ENCODE assay signal across 8 cellular contexts in genomic region chr2:27123302-27124150, GRCh38. TPM values are rescaled to one million over a fixed set of nuclear protein-coding genes. Genes with fewer than 3 reads are reported as not detected.
A peak's percentile ranks its signal among the peaks of the same experiment; 100 is the strongest.
DNase-seq lines count a peak whose midpoint lies in the region; ATAC-seq and TF ChIP-seq lines count a peak whose summit lies in the region.

Gene ABHD1, plus strand, starts transcription at chr2:27123815. Its CDS starts 134 bp downstream, at chr2:27123949.

- H3K27me3 ChIP-seq in breast epithelium: peaks cover 0 to 5% of the 10 kb centered on the region in 2 donors
- H3K27me3 ChIP-seq in smooth muscle cell (ENCODE audit: low read depth): peaks cover 47% of the 10 kb centered on the region

- H3K4me1 Mint-ChIP-seq in immature natural killer cell: peaks cover 21 to 22% of the 10 kb centered on the region in 2 donors

- H3K4me3 ChIP-seq in WI38 (ENCODE audit: low read depth, low read length) (peak within 1 kb of the TSS; percentile 53), breast epithelium (peak within 1 kb of the TSS; percentile 57 to 69 (median 67)), smooth muscle cell (peak within 1 kb of the TSS; percentile 63)

- DNase-seq in DMS53 treated with DMSO at 0.1 percent for 48 hours (lab: John Stamatoyannopoulos, UW; ENCODE audit: unreplicated experiment): peak; percentile 35
- DNase-seq in breast epithelium (ENCODE audit: low spot score in 2 of 2): no peak
- DNase-seq in immature natural killer cell: peak; percentile 72 to 77 (median 74)
- DNase-seq in smooth muscle cell (lab: John Stamatoyannopoulos, UW; ENCODE audit: unreplicated experiment): no peak
- no peak for DNase-seq in foreskin melanocyte

- peaks cover 7 to 11% (median 10%) of the 10 kb centered on the region in 3 donors for H3K27me3 Mint-ChIP-seq in immature natural killer cell (ENCODE audit: low read depth in 3 of 3)

- H3K36me3 ChIP-seq in breast epithelium (no peaks in the 10 kb centered on the region), smooth muscle cell (ENCODE audit: low read depth) (no peaks in the 10 kb centered on the region)

- peak within 1 kb of the TSS; percentile 87 for H2AFZ ChIP-seq in smooth muscle cell (ENCODE audit: low read depth)

- H3K27ac ChIP-seq in breast epithelium (peak within 1 kb of the TSS; percentile 6 to 29), smooth muscle cell (ENCODE audit: low read depth) (no peak within 1 kb of the TSS)

- intact Hi-C loops in breast epithelium (cut with DNase I; ENCODE audit: low total_unique reads): no loop called here

- peak within 1 kb of the TSS; percentile 88 to 95 (median 93) for H3K4me3 Mint-ChIP-seq in immature natural killer cell

- no peak for TF ChIP-seq RAD21 in Ishikawa (IDR thresholded peaks at IDR 0.05; ENCODE audit: low read depth)

- peak within 1 kb of the TSS; percentile 81 to 94 (median 90) for H3K27ac Mint-ChIP-seq in immature natural killer cell

- no peaks in the 10 kb centered on the region for H3K9me3 Mint-ChIP-seq in immature natural killer cell

- no peak within 1 kb of the TSS for H3K9ac ChIP-seq in smooth muscle cell (ENCODE audit: low read depth)

- no peaks in the 10 kb centered on the region for H3K9me3 ChIP-seq in breast epithelium
- H3K9me3 ChIP-seq in smooth muscle cell (replicated peaks; ENCODE audit: low read depth): no peaks in the 10 kb centered on the region

- peak within 1 kb of the TSS; percentile 90 for H3K4me2 ChIP-seq in smooth muscle cell

- no peaks in the 10 kb centered on the region for H4K20me1 ChIP-seq in smooth muscle cell (ENCODE audit: low read depth)

- WGBS in smooth muscle cell (ENCODE audit: low lambda C conversion rate): 14% methylated on average over 33 of the region's 47 CpGs

- H3K4me1 ChIP-seq in breast epithelium: peaks cover 0 to 5% of the 10 kb centered on the region in 2 donors
- H3K4me1 ChIP-seq in smooth muscle cell (ENCODE audit: low read depth): no peaks in the 10 kb centered on the region

- no peak for ATAC-seq in HG02973 (IDR thresholded peaks at IDR 0.05; ENCODE audit: unreplicated experiment)

- peaks cover 0 to 3% (median 0%) of the 10 kb centered on the region in 3 donors for H3K36me3 Mint-ChIP-seq in immature natural killer cell

- TF ChIP-seq EP300 in Ishikawa (IDR thresholded peaks at IDR 0.05; ENCODE audit: borderline replicate concordance): no peak

- TF ChIP-seq CTCF in WI38 (IDR thresholded peaks at IDR 0.05; ENCODE audit: low read depth, low read length): no peak
- no peak for TF ChIP-seq CTCF in breast epithelium (IDR thresholded peaks at IDR 0.05)
- no peak for TF ChIP-seq CTCF in smooth muscle cell (IDR thresholded peaks at IDR 0.05; ENCODE audit: borderline replicate concordance, insufficient read depth, poor library complexity, severe bottlenecking)

- no peaks in the 10 kb centered on the region for H3K79me2 ChIP-seq in smooth muscle cell (ENCODE audit: low read depth)

- no peaks in the 10 kb centered on the region for H3F3A ChIP-seq in smooth muscle cell (ENCODE audit: low read depth)

- TF ChIP-seq POLR2A in breast epithelium (IDR thresholded peaks at IDR 0.05): no peak

TF ChIP-seq in Ishikawa, 13 proteins besides CTCF, POLR2A, EP300 and RAD21:
- TF ChIP-seq CREB1 (IDR thresholded peaks at IDR 0.05; ENCODE audit: low read depth) (no peak), TAF1 (IDR thresholded peaks at IDR 0.05; ENCODE audit: low read depth) (peak; percentile 46; the same call in 1 of the 2 replicates), FOXM1 (IDR thresholded peaks at IDR 0.05; ENCODE audit: borderline replicate concordance, low read depth) (no peak), MAX (IDR thresholded peaks at IDR 0.05) (no peak), REST (IDR thresholded peaks at IDR 0.05; ENCODE audit: low read depth) (no peak), EGR1 (IDR thresholded peaks at IDR 0.05) (no peak), CEBPB (IDR thresholded peaks at IDR 0.05) (no peak), ZBTB7A (IDR thresholded peaks at IDR 0.05; ENCODE audit: low read depth) (no peak), YY1 (IDR thresholded peaks at IDR 0.05; ENCODE audit: low read depth) (peak; percentile 86)
- TF ChIP-seq, protein P1, sequence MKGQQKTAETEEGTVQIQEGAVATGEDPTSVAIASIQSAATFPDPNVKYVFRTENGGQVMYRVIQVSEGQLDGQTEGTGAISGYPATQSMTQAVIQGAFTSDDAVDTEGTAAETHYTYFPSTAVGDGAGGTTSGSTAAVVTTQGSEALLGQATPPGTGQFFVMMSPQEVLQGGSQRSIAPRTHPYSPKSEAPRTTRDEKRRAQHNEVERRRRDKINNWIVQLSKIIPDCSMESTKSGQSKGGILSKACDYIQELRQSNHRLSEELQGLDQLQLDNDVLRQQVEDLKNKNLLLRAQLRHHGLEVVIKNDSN (IDR thresholded peaks at IDR 0.05): no peak

RNA-seq across cellular contexts. Expression of gene ABHD1, which starts in this region (rescaled TPM):
- total RNA-seq in breast epithelium (under 1 TPM in 2 of 3 donors, not detected in 1; 0.29 to 0.80 TPM), smooth muscle cell (not detected in 2 replicates)
- polyA plus RNA-seq in immature natural killer cell (1 to 10 TPM in 2 of 3 donors, under 1 TPM in 1; 0.38 to 5.5 (median 1.5) TPM), smooth muscle cell (0.13 TPM in 1 of 2 replicates, not detected in the other)

Comparison
In these comparisons a context has a peak if more than half of its experiments do, and no peak if none do; other contexts are left out.
1. DNase-seq: peak in DMS53 treated with DMSO at 0.1 percent for 48 hours (single experiment) and immature natural killer cell (3 of 3); none in breast epithelium (0 of 2), smooth muscle cell (single experiment) and foreskin melanocyte (single experiment).
2. Peak in every context shown above with its lines, with median percentiles within 50 percentile points of each other: H3K4me3 ChIP-seq.